1 cellular context compared by ENCODE assay signal in the genomic region with DNA sequence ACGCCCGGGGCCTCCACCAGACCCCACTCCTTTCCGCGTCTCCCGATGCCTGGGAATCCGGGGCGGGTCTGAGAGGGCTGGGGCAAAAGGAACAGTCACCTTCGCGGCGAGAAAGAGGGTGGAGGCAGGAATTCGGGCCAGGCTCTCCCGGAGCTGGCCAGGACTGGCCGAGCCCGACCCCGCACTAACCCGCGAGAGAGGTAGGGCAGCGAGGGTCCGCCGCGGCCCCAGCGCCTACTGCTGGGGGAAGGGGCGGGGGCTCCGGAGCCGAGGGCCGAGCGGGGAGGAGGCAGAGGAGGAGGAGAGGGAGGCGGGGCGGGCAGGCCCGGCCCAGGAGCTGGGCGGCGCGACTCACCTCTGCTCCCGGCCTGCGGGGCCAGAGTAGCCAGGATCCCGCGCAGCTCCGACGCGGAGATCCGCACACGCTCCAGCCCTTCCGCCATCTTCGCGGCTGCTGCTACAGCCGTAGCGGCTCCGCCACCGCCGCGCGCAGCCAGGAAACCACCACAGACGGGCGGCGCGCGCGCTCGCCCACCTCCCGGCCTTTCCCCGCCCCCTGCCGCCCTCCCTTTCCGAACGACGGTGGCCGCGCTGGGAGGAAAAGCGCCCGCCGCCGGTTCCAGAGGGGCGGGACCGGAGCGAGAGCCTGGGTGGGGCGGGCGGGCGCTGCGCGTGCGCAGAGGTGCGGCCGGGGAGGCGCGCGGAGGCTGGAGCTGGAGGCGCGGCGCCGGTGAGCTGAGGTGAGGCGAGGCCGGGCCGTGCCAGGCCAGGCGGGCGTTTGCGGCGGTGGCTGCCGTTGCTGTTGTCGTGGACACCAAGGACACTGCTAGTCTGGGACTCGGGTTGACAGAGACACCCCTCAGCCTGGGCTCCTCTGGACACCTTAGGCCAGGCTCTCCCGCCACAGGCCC.
TF ChIP-seq lines count a peak whose summit lies in the region.

Gene SMG6 (minus strand): TSS at position 508 of the 911 bp plus-strand sequence. CDS start 65 bp downstream, at position 443.
Gene SRR (plus strand): TSS at position 673 of the 911 bp plus-strand sequence. CDS start 11,611 bp downstream, outside the sequence.

TF ChIP-seq in Ishikawa, 13 proteins besides CTCF, POLR2A, EP300 and RAD21:
- no peak for TF ChIP-seq EGR1 (IDR thresholded peaks at IDR 0.05)
- no peak for TF ChIP-seq CEBPB (IDR thresholded peaks at IDR 0.05)
- TF ChIP-seq MAX (IDR thresholded peaks at IDR 0.05): peak; percentile 51; the same call in 1 of the 2 replicates
- 0 out of 2 replicates have a peak, but pooled peaks have one; percentile 7 for TF ChIP-seq TEAD4 (IDR thresholded peaks at IDR 0.05)
- peak; percentile 93 for TF ChIP-seq ZBTB7A (IDR thresholded peaks at IDR 0.05; ENCODE audit: low read depth)
- TF ChIP-seq CREB1 (IDR thresholded peaks at IDR 0.05; ENCODE audit: low read depth): no peak
- no peak for TF ChIP-seq REST (IDR thresholded peaks at IDR 0.05; ENCODE audit: low read depth)
- no peak for TF ChIP-seq USF1 (IDR thresholded peaks at IDR 0.05)
- TF ChIP-seq TCF12 (IDR thresholded peaks at IDR 0.05; ENCODE audit: low read depth): no peak
- peak; percentile 84 for TF ChIP-seq YY1 (IDR thresholded peaks at IDR 0.05; ENCODE audit: low read depth)
- TF ChIP-seq TAF1 (IDR thresholded peaks at IDR 0.05; ENCODE audit: low read depth): peak; percentile 50; the same call in 1 of the 2 replicates
- TF ChIP-seq FOXM1 (IDR thresholded peaks at IDR 0.05; ENCODE audit: borderline replicate concordance, low read depth): no peak
- TF ChIP-seq NFIC (IDR thresholded peaks at IDR 0.05): no peak
TF ChIP-seq in Ishikawa: peak in this region for 5.
